Comparison of ENCODE assay signal across 17 cellular contexts in the genomic region with DNA sequence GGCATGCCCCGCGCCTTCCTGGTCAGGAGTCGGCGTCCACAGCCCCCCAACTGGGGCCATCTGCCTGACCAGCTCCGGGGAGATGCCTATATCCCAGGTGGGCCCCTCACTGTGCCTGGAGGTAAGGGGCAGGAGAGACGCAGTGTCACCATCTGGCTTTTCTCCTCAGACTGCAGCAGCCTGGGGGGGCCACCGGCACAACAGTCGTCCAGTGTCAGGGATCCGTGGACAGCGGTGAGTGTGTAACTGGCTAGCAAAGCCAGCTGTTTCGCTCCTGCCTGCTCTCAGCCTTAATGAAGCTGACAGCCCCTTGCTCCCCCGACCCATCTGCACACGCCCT. TPM values are rescaled to one million over a fixed set of nuclear protein-coding genes. Genes with fewer than 3 reads are reported as not detected.
"Had no signal": no experiment of that assay in that cellular context is flagged by ENCODE, and none has a peak within 500 bp of the region (broad histone marks: within the 10 kb centered on the region; RNA-seq: fewer than 3 reads in every experiment).

No MANE protein-coding gene starts in this region.

- H3K27ac Mint-ChIP-seq: activated CD4-positive, alpha-beta memory T cell treated with anti-CD3 and anti-CD28 coated beads, Interleukin-2, amount 10 ng/mL, durations not matched to agents 7 days and 5 days; activated naive CD8-positive, alpha-beta T cell treated with anti-CD3 and anti-CD28 coated beads, Interleukin-2, amount 10 ng/mL, durations not matched to agents 7 days and 5 days; activated T-cell treated with anti-CD3 and anti-CD28 coated beads, Interleukin-2, amount 50 U/mL, for 72 hours had no signal

- H3K9me3 Mint-ChIP-seq: activated CD4-positive, alpha-beta memory T cell treated with anti-CD3 and anti-CD28 coated beads, Interleukin-2, amount 10 ng/mL, durations not matched to agents 7 days and 5 days; activated naive CD8-positive, alpha-beta T cell treated with anti-CD3 and anti-CD28 coated beads, Interleukin-2, amount 10 ng/mL, durations not matched to agents 7 days and 5 days; activated T-cell treated with anti-CD3 and anti-CD28 coated beads, Interleukin-2, amount 50 U/mL, for 72 hours had no signal

- H3K27ac ChIP-seq: breast epithelium, esophagus muscularis mucosa, skin epidermis, transverse colon had no signal

- H3K9me3 ChIP-seq: breast epithelium, esophagus muscularis mucosa, transverse colon had no signal

- H3K36me3 ChIP-seq: breast epithelium, transverse colon had no signal

- H3K4me3 Mint-ChIP-seq: activated CD4-positive, alpha-beta memory T cell treated with anti-CD3 and anti-CD28 coated beads, Interleukin-2, amount 10 ng/mL, durations not matched to agents 7 days and 5 days; activated naive CD8-positive, alpha-beta T cell treated with anti-CD3 and anti-CD28 coated beads, Interleukin-2, amount 10 ng/mL, durations not matched to agents 7 days and 5 days; activated T-cell treated with anti-CD3 and anti-CD28 coated beads, Interleukin-2, amount 50 U/mL, for 72 hours had no signal

- H3K4me3 ChIP-seq: breast epithelium, esophagus muscularis mucosa, skin epidermis, transverse colon had no signal

- H3K27me3 ChIP-seq: breast epithelium, esophagus muscularis mucosa, transverse colon had no signal

- H3K27me3 Mint-ChIP-seq: activated CD4-positive, alpha-beta memory T cell treated with anti-CD3 and anti-CD28 coated beads, Interleukin-2, amount 10 ng/mL, durations not matched to agents 7 days and 5 days; activated naive CD8-positive, alpha-beta T cell treated with anti-CD3 and anti-CD28 coated beads, Interleukin-2, amount 10 ng/mL, durations not matched to agents 7 days and 5 days had no signal

- DNase-seq: activated CD4-positive, alpha-beta memory T cell treated with anti-CD3 and anti-CD28 coated beads, Interleukin-2, amount 10 ng/mL, durations not matched to agents 7 days and 5 days; activated CD8-positive, alpha-beta memory T cell treated with anti-CD3 and anti-CD28 coated beads, Interleukin-2, amount 50 U/mL, for 4 hours; activated naive CD8-positive, alpha-beta T cell treated with anti-CD3 and anti-CD28 coated beads, Interleukin-2, amount 10 ng/mL, durations not matched to agents 7 days and 5 days; activated T-cell treated with anti-CD3 and anti-CD28 coated beads, Interleukin-2, amount 50 U/mL, for 72 hours; dermis blood vessel endothelial cell; left colon; naive thymus-derived CD4-positive, alpha-beta T cell; posterior cingulate gyrus; T-helper 2 cell; transverse colon had no signal

- ATAC-seq: activated T-cell treated with anti-CD3 and anti-CD28 coated beads, Interleukin-2, amount 50 U/mL, for 72 hours; left colon; naive thymus-derived CD4-positive, alpha-beta T cell had no signal

RNA-seq across cellular contexts. Expression of a gene that starts 0.2 kb away (rescaled TPM):
- total RNA-seq: activated CD4-positive, alpha-beta memory T cell treated with anti-CD3 and anti-CD28 coated beads, Interleukin-2, amount 10 ng/mL, durations not matched to agents 7 days and 5 days; activated naive CD8-positive, alpha-beta T cell treated with anti-CD3 and anti-CD28 coated beads, Interleukin-2, amount 10 ng/mL, durations not matched to agents 7 days and 5 days; breast epithelium; cerebellum; dermis blood vessel endothelial cell; esophagus muscularis mucosa; fibroblast of villous mesenchyme; left colon; lung microvascular endothelial cell; mononuclear cell; naive thymus-derived CD4-positive, alpha-beta T cell; transverse colon had no signal

RNA-seq across cellular contexts. Expression of a gene that starts 41.1 kb away (rescaled TPM):
- total RNA-seq: activated CD4-positive, alpha-beta memory T cell treated with anti-CD3 and anti-CD28 coated beads, Interleukin-2, amount 10 ng/mL, durations not matched to agents 7 days and 5 days; activated naive CD8-positive, alpha-beta T cell treated with anti-CD3 and anti-CD28 coated beads, Interleukin-2, amount 10 ng/mL, durations not matched to agents 7 days and 5 days; activated T-cell treated with anti-CD3 and anti-CD28 coated beads, Interleukin-2, amount 50 U/mL, for 72 hours; mononuclear cell; naive thymus-derived CD4-positive, alpha-beta T cell had no signal
